28 cellular contexts compared by ENCODE assay signal in genomic region chr3:53791317-53791716, GRCh38. TPM values are rescaled to one million over a fixed set of nuclear protein-coding genes. Genes with fewer than 3 reads are reported as not detected.
"Had no signal": no experiment of that assay in that cellular context is flagged by ENCODE, and none has a peak within 500 bp of the region (broad histone marks: within the 10 kb centered on the region; RNA-seq: fewer than 3 reads in every experiment).

No MANE protein-coding gene starts in this region.

- H3K4me3 Mint-ChIP-seq: naive thymus-derived CD4-positive, alpha-beta T cell; nephron progenitor cell; stimulated activated memory B cell treated with anti-CD40 and anti-IgM and Interleukin-4, amounts not matched to agents 10 μg/mL and 1 μg/mL and 100 μg/mL, for 72 hours; stimulated activated naive CD8-positive, alpha-beta T cell treated with anti-CD3 and anti-CD28 coated beads, Interleukin-15, amount 100 ng/mL, for 72 hours had no signal

- H3K9me3 Mint-ChIP-seq: nephron progenitor cell; stimulated activated memory B cell treated with anti-CD40 and anti-IgM and Interleukin-4, amounts not matched to agents 10 μg/mL and 1 μg/mL and 100 μg/mL, for 72 hours; stimulated activated naive CD8-positive, alpha-beta T cell treated with anti-CD3 and anti-CD28 coated beads, Interleukin-15, amount 100 ng/mL, for 72 hours had no signal

- H3K27ac Mint-ChIP-seq: nephron progenitor cell; stimulated activated memory B cell treated with anti-CD40 and anti-IgM and Interleukin-4, amounts not matched to agents 10 μg/mL and 1 μg/mL and 100 μg/mL, for 72 hours; stimulated activated naive CD8-positive, alpha-beta T cell treated with anti-CD3 and anti-CD28 coated beads, Interleukin-15, amount 100 ng/mL, for 72 hours had no signal

- H3K9me3 ChIP-seq: heart right ventricle, left ventricle myocardium inferior, mucosa of descending colon, neutrophil, psoas muscle, right atrium auricular region, right lobe of liver, tibial nerve, upper lobe of left lung had no signal

- H3K9ac ChIP-seq: parathyroid adenoma had no signal

- H3K27me3 ChIP-seq: hepatocyte, right atrium auricular region, right lobe of liver, tibial nerve, upper lobe of left lung had no signal

- H3K4me1 Mint-ChIP-seq: naive thymus-derived CD4-positive, alpha-beta T cell; nephron progenitor cell; stimulated activated naive CD8-positive, alpha-beta T cell treated with anti-CD3 and anti-CD28 coated beads, Interleukin-15, amount 100 ng/mL, for 72 hours had no signal

- H3K4me1 ChIP-seq: parathyroid adenoma, psoas muscle, right atrium auricular region, right lobe of liver, tibial nerve, upper lobe of left lung had no signal

- DNase-seq: heart right ventricle; islet precursor cell; left ventricle myocardium inferior; midbrain; mucosa of descending colon; naive thymus-derived CD4-positive, alpha-beta T cell; nephron progenitor cell; occipital lobe; psoas muscle; right lobe of liver; stimulated activated CD4-positive, alpha-beta T cell treated with anti-CD3 and anti-CD28 coated beads, Interleukin-1b, Interleukin-23, amount 100 ng/mL, for 48 hours; stimulated activated CD4-positive, alpha-beta T cell treated with anti-CD3 and anti-CD28 coated beads, Interleukin-2, amount 100 ng/mL, for 48 hours; stimulated activated CD4-positive, alpha-beta T cell treated with anti-CD3 and anti-CD28 coated beads, Interleukin-4, amount 100 ng/mL, for 4 hours; stimulated activated CD8-positive, alpha-beta memory T cell treated with anti-CD3 and anti-CD28 coated beads, Interleukin-4, amount 100 ng/mL, for 48 hours; stimulated activated naive CD4-positive, alpha-beta T cell treated with Interleukin-2 at 50 U/mL for 16 hours; stimulated activated naive CD8-positive, alpha-beta T cell treated with anti-CD3 and anti-CD28 coated beads, Interleukin-15, amount 100 ng/mL, for 72 hours; substantia nigra; upper lobe of left lung had no signal

- ATAC-seq: heart right ventricle; mucosa of descending colon; naive thymus-derived CD4-positive, alpha-beta T cell; psoas muscle; right lobe of liver; stimulated activated memory B cell treated with anti-CD40 and anti-IgM and Interleukin-4, amounts not matched to agents 10 μg/mL and 1 μg/mL and 100 μg/mL, for 72 hours; stimulated activated naive CD8-positive, alpha-beta T cell treated with anti-CD3 and anti-CD28 coated beads, Interleukin-15, amount 100 ng/mL, for 72 hours had no signal

- H3K36me3 ChIP-seq: heart right ventricle, left ventricle myocardium inferior, neutrophil, right atrium auricular region, right lobe of liver, tibial nerve, upper lobe of left lung had no signal

- H3K4me2 ChIP-seq: hepatocyte, smooth muscle cell had no signal

- H3K79me2 ChIP-seq: hepatocyte, parathyroid adenoma had no signal

- H2AFZ ChIP-seq: hepatocyte, parathyroid adenoma had no signal

- H3K4me3 ChIP-seq: heart right ventricle, hepatocyte, left ventricle myocardium inferior, lung, mucosa of descending colon, psoas muscle, right atrium auricular region, right lobe of liver, smooth muscle cell, tibial nerve, upper lobe of left lung had no signal

- H3K36me3 Mint-ChIP-seq: naive thymus-derived CD4-positive, alpha-beta T cell; stimulated activated memory B cell treated with anti-CD40 and anti-IgM and Interleukin-4, amounts not matched to agents 10 μg/mL and 1 μg/mL and 100 μg/mL, for 72 hours had no signal

- H3K27ac ChIP-seq: heart right ventricle, hepatocyte, left ventricle myocardium inferior, neutrophil, parathyroid adenoma, psoas muscle, right atrium auricular region, right lobe of liver, tibial nerve, upper lobe of left lung had no signal

RNA-seq across cellular contexts. Expression of gene CHDH, which starts 54.9 kb away (rescaled TPM):
- polyA plus RNA-seq: naive thymus-derived CD4-positive, alpha-beta T cell had no signal

RNA-seq across cellular contexts. Expression of gene IL17RB, which starts 55.1 kb away (rescaled TPM):
- total RNA-seq: mesenteric fat pad, myocyte, smooth muscle cell had no signal
